ENCODE assay signal across 16 cellular contexts in the genomic region with DNA sequence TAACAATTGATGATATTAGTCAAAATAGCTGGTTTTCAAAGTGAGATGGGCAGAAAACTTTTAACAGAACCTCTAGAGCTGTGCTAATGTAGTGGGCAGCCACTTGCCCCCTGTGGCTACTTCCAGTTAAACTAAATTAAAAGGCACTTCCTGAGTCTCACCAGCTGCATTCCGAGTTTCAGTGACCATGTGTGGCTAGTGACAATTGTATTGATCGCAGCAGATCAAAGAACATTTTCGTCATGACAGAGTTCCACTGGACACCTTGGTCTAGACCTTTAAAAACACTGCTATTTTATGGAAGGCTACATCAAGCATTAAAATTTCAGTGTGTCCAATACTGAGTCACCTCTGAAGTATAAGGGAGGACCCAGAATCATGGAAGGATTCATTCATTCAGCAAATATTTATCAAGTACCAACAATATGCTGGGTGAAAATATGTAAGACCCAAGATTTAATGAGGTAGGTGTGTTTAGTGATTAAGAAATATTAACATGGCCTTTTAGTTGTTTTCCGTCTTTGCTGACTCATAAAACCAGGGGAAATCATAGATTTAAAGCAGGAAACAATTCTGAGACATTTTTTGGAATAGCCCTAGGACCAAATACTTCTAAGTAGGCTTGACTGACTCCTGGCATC. TPM values are rescaled to one million over a fixed set of nuclear protein-coding genes. Genes with fewer than 3 reads are reported as not detected.
DNase-seq lines count a peak whose midpoint lies in the region; ATAC-seq and TF ChIP-seq lines count a peak whose summit lies in the region.
"Had no signal": no experiment of that assay in that cellular context is flagged by ENCODE, and none has a peak within 500 bp of the region (broad histone marks: within the 10 kb centered on the region; RNA-seq: fewer than 3 reads in every experiment).

No MANE protein-coding gene starts in this region.

- no peak overlapping the region for H3K9ac ChIP-seq in SK-N-SH
- no peak overlapping the region for H3K9ac ChIP-seq in liver (ENCODE audit: low read depth in 1 of 2, low read length in 2 of 2)

- DNase-seq in SK-N-SH, result no peak
- DNase-seq in brain microvascular endothelial cell, result no peak
- DNase-seq in ecto neural progenitor cell (ENCODE audit: low spot score), result no peak
- DNase-seq in 8988T, result no peak
- DNase-seq in activated T-cell treated with anti-CD3 and anti-CD28 coated beads, Interleukin-2, amount 50 U/mL, for 48 hours, result no peak
- DNase-seq in activated T-cell treated with anti-CD3 and anti-CD28 coated beads for 4 hours, result no peak
- DNase-seq: NCI-H1930; NK-92 treated with Interleukin-12 subunit alpha and Interleukin-12 subunit beta, amount 100 ng/mL, for 24 hours; stimulated activated CD4-positive, alpha-beta T cell treated with anti-CD3 and anti-CD28 coated beads, Interleukin-12 subunit alpha, Interleukin-12 subunit beta, amount 100 ng/mL, for 4 hours; WERI-Rb-1 had no signal

- no peak for ATAC-seq in SK-N-SH treated with all-trans-retinoic acid at 6 μM for 48 hours
- ATAC-seq: left lobe of liver had no signal

- no peak overlapping the region for H3K27ac ChIP-seq in SK-N-SH (ENCODE audit: low read depth in 2 of 2, low read length in 1 of 2)
- peak overlapping the region; percentile 30 for H3K27ac ChIP-seq in brain microvascular endothelial cell
- H3K27ac ChIP-seq in liver (ENCODE audit: low read depth in 1 of 2, low read length in 2 of 2), result no peak overlapping the region
- H3K27ac ChIP-seq: 22Rv1, neutrophil, SK-N-MC, WERI-Rb-1 had no signal

- H3K4me1 ChIP-seq in SK-N-SH (ENCODE audit: control insufficient read depth in 1 of 2, insufficient read depth in 2 of 2, low read depth in 1 of 2, low read length in 1 of 2), result peaks cover 0 to 4% of the 10 kb centered on the region in 2 experiments; a peak in 2 of 4 replicates
- peaks cover 3 to 32% (median 17%) of the 10 kb centered on the region in 4 donors for H3K4me1 ChIP-seq in liver (ENCODE audit: control insufficient read depth in 4 of 4, insufficient read depth in 4 of 4, low read length in 3 of 4)

- H3K4me2 ChIP-seq in SK-N-SH, result 0 out of 2 replicates have a peak overlapping the region, but pooled peaks have one; percentile 35

- no peaks in the 10 kb centered on the region for H3F3A ChIP-seq in SK-N-SH (replicated peaks; ENCODE audit: insufficient read depth)

- H3K36me3 ChIP-seq in SK-N-SH (replicated peaks in 1 of 2; ENCODE audit: control insufficient read depth in 1 of 2, insufficient read depth in 2 of 2, low read length in 1 of 2), result no peaks in the 10 kb centered on the region
- H3K36me3 ChIP-seq in brain microvascular endothelial cell (replicated peaks), result peaks cover 3% of the 10 kb centered on the region
- H3K36me3 ChIP-seq in liver (ENCODE audit: control insufficient read depth in 4 of 4, insufficient read depth in 3 of 4, low read depth in 1 of 4, low read length in 3 of 4), result no peaks in the 10 kb centered on the region
- H3K36me3 ChIP-seq: neutrophil, WERI-Rb-1 had no signal

- WGBS in SK-N-SH (ENCODE audit: low lambda C conversion rate), result 21% methylated on average over 4 of the region's 4 CpGs
- WGBS in liver, result 41% methylated on average over 4 of the region's 4 CpGs

- peaks cover 20% of the 10 kb centered on the region; the same call in 1 of the 2 replicates for H3K27me3 ChIP-seq in SK-N-SH (ENCODE audit: insufficient read depth)
- no peaks in the 10 kb centered on the region for H3K27me3 ChIP-seq in brain microvascular endothelial cell (replicated peaks)
- H3K27me3 ChIP-seq in liver (ENCODE audit: control insufficient read depth in 4 of 4, insufficient read depth in 4 of 4, low read length in 3 of 4), result no peaks in the 10 kb centered on the region

- POLR2A ChIA-PET in SK-N-SH (lab: Yijun Ruan, JAX), result no interaction called here

- H2AFZ ChIP-seq in SK-N-SH (ENCODE audit: low read depth), result no peak overlapping the region

- in situ Hi-C loops in brain microvascular endothelial cell (cut with HindIII; ENCODE audit: low pct_ligation_motif_present, low sequenced_read_pairs), result loop anchor here (25.0 kb wide), 1 partner anchor 209 kb away; no protein-coding TSS in a partner anchor

- TF ChIP-seq CTCF in SK-N-SH (IDR thresholded peaks at IDR 0.05) (no peak), brain microvascular endothelial cell (IDR thresholded peaks at IDR 0.05; ENCODE audit: low read depth, low read length, missing control alignments) (peak; percentile 9), liver (IDR thresholded peaks at IDR 0.05; ENCODE audit: low read depth, low read length, missing input control) (no peak)

- no peak overlapping the region for H3K4me3 ChIP-seq in SK-N-SH (ENCODE audit: low read depth in 2 of 2, low read length in 1 of 2)
- no peak overlapping the region for H3K4me3 ChIP-seq in brain microvascular endothelial cell (ENCODE audit: low read depth, low read length)
- H3K4me3 ChIP-seq in liver (ENCODE audit: low read depth in 1 of 3, low read length in 3 of 3), result no peak overlapping the region
- H3K4me3 ChIP-seq: SK-N-MC had no signal

- CTCF ChIA-PET in SK-N-SH (lab: Yijun Ruan, JAX), result no interaction called here

- no peak for TF ChIP-seq EP300 in SK-N-SH (IDR thresholded peaks at IDR 0.05; ENCODE audit: borderline replicate concordance in 1 of 2, low read depth in 1 of 2, low read length in 1 of 2)

- H4K20me1 ChIP-seq in SK-N-SH (ENCODE audit: insufficient read depth), result no peaks in the 10 kb centered on the region

- no peak for TF ChIP-seq RAD21 in SK-N-SH (IDR thresholded peaks at IDR 0.05; ENCODE audit: low read length)
- peak in 1 of 2 donors; percentile 52 for TF ChIP-seq RAD21 in liver (IDR thresholded peaks at IDR 0.05)

- H3K9me2 ChIP-seq in SK-N-SH, result no peaks in the 10 kb centered on the region

- H3K79me2 ChIP-seq in SK-N-SH (ENCODE audit: insufficient read depth), result peaks cover 20% of the 10 kb centered on the region

- H3K9me3 ChIP-seq in SK-N-SH (no peaks in the 10 kb centered on the region), liver (ENCODE audit: control insufficient read depth in 4 of 4, low read length in 3 of 4) (no peaks in the 10 kb centered on the region)
- H3K9me3 ChIP-seq: neutrophil had no signal

TF ChIP-seq in SK-N-SH, 30 proteins besides CTCF, POLR2A, EP300 and RAD21 (continues in another document):
- TF ChIP-seq, protein P1, sequence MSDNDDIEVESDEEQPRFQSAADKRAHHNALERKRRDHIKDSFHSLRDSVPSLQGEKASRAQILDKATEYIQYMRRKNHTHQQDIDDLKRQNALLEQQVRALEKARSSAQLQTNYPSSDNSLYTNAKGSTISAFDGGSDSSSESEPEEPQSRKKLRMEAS (IDR thresholded peaks at IDR 0.05; ENCODE audit: low read depth), result no peak
- TF ChIP-seq, protein P2, sequence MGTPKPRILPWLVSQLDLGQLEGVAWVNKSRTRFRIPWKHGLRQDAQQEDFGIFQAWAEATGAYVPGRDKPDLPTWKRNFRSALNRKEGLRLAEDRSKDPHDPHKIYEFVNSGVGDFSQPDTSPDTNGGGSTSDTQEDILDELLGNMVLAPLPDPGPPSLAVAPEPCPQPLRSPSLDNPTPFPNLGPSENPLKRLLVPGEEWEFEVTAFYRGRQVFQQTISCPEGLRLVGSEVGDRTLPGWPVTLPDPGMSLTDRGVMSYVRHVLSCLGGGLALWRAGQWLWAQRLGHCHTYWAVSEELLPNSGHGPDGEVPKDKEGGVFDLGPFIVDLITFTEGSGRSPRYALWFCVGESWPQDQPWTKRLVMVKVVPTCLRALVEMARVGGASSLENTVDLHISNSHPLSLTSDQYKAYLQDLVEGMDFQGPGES (IDR thresholded peaks at IDR 0.05; ENCODE audit: low read depth, low read length), result no peak
- TF ChIP-seq TEAD4 (IDR thresholded peaks at IDR 0.05; ENCODE audit: borderline replicate concordance, insufficient read depth) (no peak), JUND (IDR thresholded peaks at IDR 0.05) (no peak)

TF ChIP-seq in SK-N-SH treated with all-trans-retinoic acid at 6 μM for 48 hours, 23 proteins besides CTCF, POLR2A, EP300 and RAD21 (continues in another document):
- TF ChIP-seq BACH2 (CRISPR knock-in tag; IDR thresholded peaks at IDR 0.05; ENCODE audit: borderline replicate concordance) (no peak), ZNF8 (CRISPR knock-in tag; IDR thresholded peaks at IDR 0.05) (no peak), ZFP30 (CRISPR knock-in tag; IDR thresholded peaks at IDR 0.05) (no peak), ZNF70 (CRISPR knock-in tag; IDR thresholded peaks at IDR 0.05) (no peak), PPARA (CRISPR knock-in tag; IDR thresholded peaks at IDR 0.05; ENCODE audit: borderline replicate concordance) (no peak)
- TF ChIP-seq, protein P3, sequence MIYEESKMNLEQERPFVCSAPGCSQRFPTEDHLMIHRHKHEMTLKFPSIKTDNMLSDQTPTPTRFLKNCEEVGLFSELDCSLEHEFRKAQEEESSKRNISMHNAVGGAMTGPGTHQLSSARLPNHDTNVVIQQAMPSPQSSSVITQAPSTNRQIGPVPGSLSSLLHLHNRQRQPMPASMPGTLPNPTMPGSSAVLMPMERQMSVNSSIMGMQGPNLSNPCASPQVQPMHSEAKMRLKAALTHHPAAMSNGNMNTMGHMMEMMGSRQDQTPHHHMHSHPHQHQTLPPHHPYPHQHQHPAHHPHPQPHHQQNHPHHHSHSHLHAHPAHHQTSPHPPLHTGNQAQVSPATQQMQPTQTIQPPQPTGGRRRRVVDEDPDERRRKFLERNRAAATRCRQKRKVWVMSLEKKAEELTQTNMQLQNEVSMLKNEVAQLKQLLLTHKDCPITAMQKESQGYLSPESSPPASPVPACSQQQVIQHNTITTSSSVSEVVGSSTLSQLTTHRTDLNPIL (CRISPR knock-in tag; IDR thresholded peaks at IDR 0.05; ENCODE audit: low read depth), result no peak

TF ChIP-seq in liver, 16 proteins besides CTCF, POLR2A, EP300 and RAD21 (continues in another document):
- no peak for TF ChIP-seq JUND (IDR thresholded peaks at IDR 0.05)
- TF ChIP-seq GABPA (IDR thresholded peaks at IDR 0.05 in 1 of 2, conservative IDR thresholded peaks at IDR 0.05 in 1 of 2), result no peak
- TF ChIP-seq, protein P1 (IDR thresholded peaks at IDR 0.05), result no peak
- no peak for TF ChIP-seq FOXA1 (IDR thresholded peaks at IDR 0.05)
- TF ChIP-seq, protein P4, sequence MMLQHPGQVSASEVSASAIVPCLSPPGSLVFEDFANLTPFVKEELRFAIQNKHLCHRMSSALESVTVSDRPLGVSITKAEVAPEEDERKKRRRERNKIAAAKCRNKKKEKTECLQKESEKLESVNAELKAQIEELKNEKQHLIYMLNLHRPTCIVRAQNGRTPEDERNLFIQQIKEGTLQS (IDR thresholded peaks at IDR 0.05), result no peak
- TF ChIP-seq NR2F2 (IDR thresholded peaks at IDR 0.05), result no peak

RNA-seq across cellular contexts. Expression of a gene that starts 5.1 kb away (rescaled TPM):
- polyA plus RNA-seq in SK-N-SH (2012; rRNA removed) (32.2 and 41.3 TPM in 2 replicates), liver (10 to 100 TPM in 1 of 2 donors, 1 to 10 TPM in 1; 10.0 to 15.6 TPM)
- polyA plus RNA-seq in SK-N-SH (2012; cell fraction: cytosol; rRNA removed), result 24.5 and 30.8 TPM in 2 replicates
- polyA plus RNA-seq in SK-N-SH (2012; cell fraction: nucleus; rRNA removed), result 76.0 and 102 TPM in 2 replicates
- total RNA-seq in liver, result 10 to 100 TPM; 44.4 to 48.0 TPM
